1 cellular context compared by ENCODE assay signal in genomic region chr6:138403801-138404665, GRCh38.
TF ChIP-seq lines count a peak whose summit lies in the region.

Gene HEBP2 (plus strand): TSS chr6:138404223. CDS start chr6:138404496, 273 bp downstream.

TF ChIP-seq in HEK293, 187 proteins besides CTCF, POLR2A, EP300 and RAD21 (continued from another document):
- peak; percentile 88 for TF ChIP-seq HIC1 (tag by site-specific recombination; IDR thresholded peaks at IDR 0.05)
- TF ChIP-seq ZFHX2 (tag by site-specific recombination; conservative IDR thresholded peaks at IDR 0.05) = peak; percentile 89
